23 cellular contexts compared by ENCODE assay signal in the genomic region with DNA sequence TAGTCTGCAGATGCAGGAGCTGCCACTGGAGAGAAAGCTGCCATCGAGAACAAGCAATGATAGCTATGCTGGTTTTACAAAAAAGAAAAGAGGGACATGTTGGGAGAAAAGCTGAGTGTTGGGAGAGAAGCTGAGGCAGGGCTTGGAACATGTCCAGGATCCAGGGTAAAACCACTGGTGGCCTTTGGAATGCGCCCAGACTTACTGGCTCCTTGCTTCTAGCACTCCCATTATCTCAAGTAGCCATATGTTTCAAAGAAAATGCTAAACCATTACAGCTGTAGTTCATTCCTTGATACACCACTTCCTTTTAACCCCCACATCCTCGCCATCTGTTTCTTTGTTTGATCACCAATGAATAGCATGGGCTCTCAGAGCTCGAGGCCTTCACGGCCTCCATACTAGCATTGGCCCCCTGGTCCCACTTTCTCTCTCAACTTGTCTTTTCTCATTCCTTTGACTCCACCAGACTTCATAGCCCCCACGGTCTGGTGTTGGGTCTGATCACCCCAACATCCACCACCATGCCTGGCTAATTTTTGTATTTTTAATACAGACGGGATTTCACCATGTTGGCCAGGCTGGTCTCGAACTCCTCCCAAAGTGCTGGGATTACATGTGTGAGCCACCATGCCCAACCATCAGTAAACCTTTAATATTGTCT. TPM values are rescaled to one million over a fixed set of nuclear protein-coding genes. Genes with fewer than 3 reads are reported as not detected.
DNase-seq lines count a peak whose midpoint lies in the region; ATAC-seq, FAIRE-seq and TF ChIP-seq lines count a peak whose summit lies in the region.
"Had no signal": no experiment of that assay in that cellular context is flagged by ENCODE, and none has a peak within 500 bp of the region (broad histone marks: within the 10 kb centered on the region; RNA-seq: fewer than 3 reads in every experiment).

No MANE protein-coding gene starts in this region.

- H2AK5ac ChIP-seq in mesenchymal stem cell (ENCODE audit: low read length, severe bottlenecking) = no peak overlapping the region

- H2BK5ac ChIP-seq in mesenchymal stem cell (ENCODE audit: low read depth, low read length, poor library complexity, severe bottlenecking) = no peak overlapping the region

- H2BK12ac ChIP-seq in mesenchymal stem cell (ENCODE audit: low read length in 2 of 2) = no peak overlapping the region

- no peak overlapping the region for H3K4me3 ChIP-seq in DND-41 (ENCODE audit: low read depth in 1 of 2, low read length in 2 of 2)
- H3K4me3 ChIP-seq in Jurkat, Clone E6-1 (ENCODE audit: low read length) = no peak overlapping the region
- H3K4me3 ChIP-seq in mesenchymal stem cell (ENCODE audit: insufficient read depth in 1 of 2, low read depth in 1 of 2, low read length in 2 of 2) = peak overlapping the region in 1 of 2 experiments; percentile 37
- no peak overlapping the region for H3K4me3 ChIP-seq in heart left ventricle
- H3K4me3 ChIP-seq: Peyer's patch had no signal

- no peaks in the 10 kb centered on the region for H3K36me3 ChIP-seq in DND-41 (ENCODE audit: insufficient read depth, low read length)
- H3K36me3 ChIP-seq in mesenchymal stem cell (ENCODE audit: control insufficient read depth in 1 of 2, insufficient read depth in 2 of 2, low read depth in 1 of 2, low read length in 2 of 2) = no peaks in the 10 kb centered on the region
- no peaks in the 10 kb centered on the region for H3K36me3 ChIP-seq in heart left ventricle
- H3K36me3 ChIP-seq: BE2C, Peyer's patch had no signal

- H2AFZ ChIP-seq in DND-41 (ENCODE audit: low read depth, low read length) (no peak overlapping the region), mesenchymal stem cell (ENCODE audit: low read depth, low read length) (no peak overlapping the region)

- ATAC-seq in DND-41 (ENCODE audit: insufficient read depth, low read depth) (no peak), heart left ventricle (no peak)
- ATAC-seq: T-cell had no signal

- peaks cover 5% of the 10 kb centered on the region for H3K4me1 ChIP-seq in DND-41 (ENCODE audit: insufficient read depth, low read length)
- H3K4me1 ChIP-seq in mesenchymal stem cell (ENCODE audit: control insufficient read depth, insufficient read depth, low read depth, low read length) = no peaks in the 10 kb centered on the region
- peaks cover 0 to 45% (median 21%) of the 10 kb centered on the region in 12 donors for H3K4me1 ChIP-seq in heart left ventricle
- H3K4me1 ChIP-seq: BE2C, Peyer's patch had no signal

- H3K27me3 ChIP-seq in DND-41 (ENCODE audit: insufficient read depth, low read length, poor library complexity) (no peaks in the 10 kb centered on the region), mesenchymal stem cell (ENCODE audit: control insufficient read depth in 1 of 2, insufficient read depth in 1 of 2, low read length in 2 of 2) (no peaks in the 10 kb centered on the region), heart left ventricle (no peaks in the 10 kb centered on the region)
- H3K27me3 ChIP-seq: BE2C, Peyer's patch had no signal

- WGBS in mesenchymal stem cell = 83% methylated on average over 7 of the region's 8 CpGs
- WGBS in heart left ventricle, 4 donors = 79 to 94% (median 91%) methylated on average over 8 of the region's 8 CpGs

- DNase-seq in DND-41 (peak; percentile 7), NCI-H524 (lab: John Stamatoyannopoulos, UW) (peak; percentile 75 to 87), mesenchymal stem cell (peak; percentile 13), posterior vena cava (ENCODE audit: low spot score) (no peak), heart left ventricle (no peak), GM12892 (ENCODE audit: insufficient read length) (no peak), dedifferentiated amniotic fluid mesenchymal stem cell (ENCODE audit: extremely low spot score) (no peak)
- peak; percentile 7 for DNase-seq in Jurkat, Clone E6-1 (ENCODE audit: low read depth, low spot score)
- DNase-seq: BE2C; CD4-positive, alpha-beta memory T cell; GF-D8; H7; NCI-H1417 treated with DMSO at 0.1 percent for 48 hours; NCI-H2029 treated with DMSO at 0.1 percent for 48 hours; Peyer's patch; Right ventricle myocardium superior; SK-N-SH; T-cell; T-helper 9 cell had no signal

- TF ChIP-seq CTCF in DND-41 (IDR thresholded peaks at IDR 0.05; ENCODE audit: borderline replicate concordance, extremely low read depth, low read length, poor library complexity, severe bottlenecking) (no peak), heart left ventricle (IDR thresholded peaks at IDR 0.05) (no peak)

- H3K4me2 ChIP-seq in DND-41 (ENCODE audit: insufficient read depth, low read length) (no peak overlapping the region), mesenchymal stem cell (ENCODE audit: low read length, poor library complexity, severe bottlenecking) (no peak overlapping the region)
- H3K4me2 ChIP-seq: SK-N-SH had no signal

- H3K79me1 ChIP-seq in mesenchymal stem cell (replicated peaks; ENCODE audit: low read length, poor library complexity, severe bottlenecking) = no peaks in the 10 kb centered on the region

- intact Hi-C loops in posterior vena cava (cut with DNase I) (no loop called here), heart left ventricle (cut with DNase I) (no loop called here)

- H2BK15ac ChIP-seq in mesenchymal stem cell (ENCODE audit: low read depth, poor library complexity, severe bottlenecking) = no peak overlapping the region

- no peak overlapping the region for H3K14ac ChIP-seq in mesenchymal stem cell (ENCODE audit: low read length in 2 of 2)

- H3K18ac ChIP-seq in mesenchymal stem cell (ENCODE audit: low read depth in 1 of 2, low read length in 2 of 2) = no peak overlapping the region

- H3K9ac ChIP-seq in DND-41 (ENCODE audit: low read depth, low read length) (no peak overlapping the region), mesenchymal stem cell (ENCODE audit: low read length) (no peak overlapping the region)
- H3K9ac ChIP-seq: SK-N-SH had no signal

- H4K20me1 ChIP-seq in DND-41 (ENCODE audit: insufficient read depth, low read length) = no peaks in the 10 kb centered on the region

- H2BK120ac ChIP-seq in mesenchymal stem cell (ENCODE audit: low read depth, low read length) = no peak overlapping the region

- H3K27ac ChIP-seq in DND-41 (ENCODE audit: low read length) (no peak overlapping the region), mesenchymal stem cell (ENCODE audit: low read length, poor library complexity, severe bottlenecking) (no peak overlapping the region), heart left ventricle (no peak overlapping the region)
- H3K27ac ChIP-seq: HL-60, Peyer's patch had no signal

- no peak for TF ChIP-seq POLR2A in heart left ventricle (IDR thresholded peaks at IDR 0.05)
- no peak for TF ChIP-seq POLR2A in GM12892 (IDR thresholded peaks at IDR 0.05; ENCODE audit: low read depth, low read length)

- no peak for FAIRE-seq in GM12892 (lab: Jason Lieb, UNC)
- FAIRE-seq: D721Med had no signal

- H3K9me3 ChIP-seq in DND-41 (ENCODE audit: insufficient read depth, low read length, severe bottlenecking) = peaks cover 16% of the 10 kb centered on the region
- peaks cover 25% of the 10 kb centered on the region for H3K9me3 ChIP-seq in mesenchymal stem cell (ENCODE audit: control insufficient read depth, low read length)
- peaks cover 0 to 19% (median 15%) of the 10 kb centered on the region in 12 donors for H3K9me3 ChIP-seq in heart left ventricle
- H3K9me3 ChIP-seq: BE2C, SK-N-SH had no signal

- no peak overlapping the region for H4K8ac ChIP-seq in mesenchymal stem cell (ENCODE audit: low read length)

- no peaks in the 10 kb centered on the region for H3K79me2 ChIP-seq in DND-41 (ENCODE audit: insufficient read depth, low read length)

- no peak overlapping the region for H4K91ac ChIP-seq in mesenchymal stem cell (ENCODE audit: low read length)

- H3K23ac ChIP-seq in mesenchymal stem cell (ENCODE audit: low read length in 2 of 2) = no peak overlapping the region

- H3K4ac ChIP-seq in mesenchymal stem cell (ENCODE audit: low read depth in 1 of 2, low read length in 2 of 2) = no peak overlapping the region

RNA-seq across cellular contexts. Expression of a gene that starts 23.8 kb away (rescaled TPM):
- polyA plus RNA-seq in Jurkat, Clone E6-1 (2012; ENCODE audit: insufficient read depth, insufficient read length) = not detected
- 1.6 TPM for polyA plus RNA-seq in mesenchymal stem cell (2013, experiment 1 of 2)
- polyA plus RNA-seq in mesenchymal stem cell (2013, experiment 2 of 2) = 2.0 TPM
- total RNA-seq in posterior vena cava (100 to 1,000 TPM in 1 of 2 donors, 10 to 100 TPM in 1; 62.4 to 155 TPM), heart left ventricle (10 to 100 TPM; 16.5 to 51.6 (median 25.1) TPM)
- 10 to 100 TPM; 26.5 to 45.8 TPM for polyA plus RNA-seq in heart left ventricle
- polyA plus RNA-seq in GM12892 (2012; ENCODE audit: missing spikeins) = not detected
- total RNA-seq: CD4-positive, alpha-beta memory T cell; Daoy; NCI-H460; T-cell had no signal

RNA-seq across cellular contexts. Expression of a gene that starts 30.2 kb away (rescaled TPM):
- 4.1 TPM for polyA plus RNA-seq in Jurkat, Clone E6-1 (2012; ENCODE audit: insufficient read depth, insufficient read length)
- 13.6 TPM for polyA plus RNA-seq in mesenchymal stem cell (2013, experiment 1 of 2)
- 13.5 TPM for polyA plus RNA-seq in mesenchymal stem cell (2013, experiment 2 of 2)
- total RNA-seq in posterior vena cava (10 to 100 TPM in 1 of 2 donors, 1 to 10 TPM in 1; 8.2 to 12.3 TPM), heart left ventricle (10 to 100 TPM in 3 of 9 donors, 1 to 10 TPM in 6; 4.7 to 13.4 (median 7.0) TPM)
- 1 to 10 TPM; 6.4 to 8.1 TPM for polyA plus RNA-seq in heart left ventricle
- 14.1 TPM for polyA plus RNA-seq in GM12892 (2012; ENCODE audit: missing spikeins)

Comparison
In these comparisons a context has a peak if more than half of its experiments do, and no peak if none do; other contexts are left out.
1. DNase-seq: peak in DND-41 (single experiment), Jurkat, Clone E6-1 (single experiment), NCI-H524 (2 of 2) and mesenchymal stem cell (single experiment); none in posterior vena cava (single experiment), heart left ventricle (0 of 5), GM12892 (single experiment) and dedifferentiated amniotic fluid mesenchymal stem cell (single experiment).